23 cellular contexts compared by ENCODE assay signal in genomic region chr4:185565696-185566095, GRCh38. TPM values are rescaled to one million over a fixed set of nuclear protein-coding genes. Genes with fewer than 3 reads are reported as not detected.
DNase-seq lines count a peak whose midpoint lies in the region; TF ChIP-seq lines count a peak whose summit lies in the region.
"Had no signal": no experiment of that assay in that cellular context is flagged by ENCODE, and none has a peak within 500 bp of the region (broad histone marks: within the 10 kb centered on the region; RNA-seq: fewer than 3 reads in every experiment).

No MANE protein-coding gene starts in this region.

- TF ChIP-seq EP300 in stomach (IDR thresholded peaks at IDR 0.05), result no peak

- H3K4me1 ChIP-seq in muscle layer of colon (ENCODE audit: insufficient read depth, low read length) (peaks cover 56% of the 10 kb centered on the region), stomach (peaks cover 0 to 25% (median 8%) of the 10 kb centered on the region in 4 donors)
- H3K4me1 ChIP-seq: HAP-1 had no signal

- WGBS in stomach, 5 donors, result 71 to 81% (median 73%) methylated on average over 3 of the region's 3 CpGs

- DNase-seq in endothelial cell (ENCODE audit: low spot score), result no peak
- no peak for DNase-seq in stomach
- no peak for DNase-seq in activated CD8-positive, alpha-beta memory T cell treated with anti-CD3 and anti-CD28 coated beads, Interleukin-2, amount 50 U/mL, for 4 hours
- no peak for DNase-seq in T-helper 2 cell treated with Interferon-gamma antibody and Interleukin-4, amounts not matched to agents 5 μg/mL and 100 μg/mL, for 36 hours (ENCODE audit: low spot score)
- no peak for DNase-seq in activated gamma-delta T cell treated with Interleukin-2 at 50 U/mL for 16 hours
- DNase-seq in SIG-M5 treated with dmso at 0.1 percent for 504 hours (lab: John Stamatoyannopoulos, UW; ENCODE audit: unreplicated experiment), result no peak
- DNase-seq: activated CD4-positive, alpha-beta T cell treated with anti-CD3 and anti-CD28 coated beads, Interleukin-2, amount 10 ng/mL, durations not matched to agents 7 days and 5 days; activated naive CD8-positive, alpha-beta T cell treated with anti-CD3 and anti-CD28 coated beads, Interleukin-2, amount 10 ng/mL, durations not matched to agents 7 days and 5 days; EL; KBM-7; left colon; NCI-H146; NCI-H510A treated with DMSO at 0.1 percent for 48 hours; NK-92 treated with Interleukin-12 subunit alpha and Interleukin-12 subunit beta, amount 100 ng/mL, for 24 hours; nucleus accumbens; T-helper 17 cell; testis; WERI-Rb-1 had no signal

- H3K9me3 Mint-ChIP-seq in endothelial cell (ENCODE audit: unreplicated experiment), result no peaks in the 10 kb centered on the region
- H3K9me3 Mint-ChIP-seq in T-helper 2 cell treated with Interferon-gamma antibody and Interleukin-4, amounts not matched to agents 5 μg/mL and 100 μg/mL, for 36 hours, result no peaks in the 10 kb centered on the region
- H3K9me3 Mint-ChIP-seq: stimulated activated effector memory CD8-positive, alpha-beta T cell treated with anti-CD3 and anti-CD28 coated beads, Interleukin-12 subunit alpha, Interleukin-12 subunit beta, amount 100 ng/mL, for 72 hours had no signal

- no peaks in the 10 kb centered on the region for H3K4me1 Mint-ChIP-seq in endothelial cell (ENCODE audit: unreplicated experiment)
- H3K4me1 Mint-ChIP-seq in T-helper 2 cell treated with Interferon-gamma antibody and Interleukin-4, amounts not matched to agents 5 μg/mL and 100 μg/mL, for 36 hours (ENCODE audit: low read depth), result peaks cover 3% of the 10 kb centered on the region
- H3K4me1 Mint-ChIP-seq: activated CD4-positive, alpha-beta T cell treated with anti-CD3 and anti-CD28 coated beads, Interleukin-2, amount 10 ng/mL, durations not matched to agents 7 days and 5 days; activated naive CD8-positive, alpha-beta T cell treated with anti-CD3 and anti-CD28 coated beads, Interleukin-2, amount 10 ng/mL, durations not matched to agents 7 days and 5 days; stimulated activated effector memory CD8-positive, alpha-beta T cell treated with anti-CD3 and anti-CD28 coated beads, Interleukin-12 subunit alpha, Interleukin-12 subunit beta, amount 100 ng/mL, for 72 hours; T-helper 17 cell had no signal

- H3K4me3 Mint-ChIP-seq in endothelial cell (ENCODE audit: unreplicated experiment), result peak overlapping the region; percentile 11
- H3K4me3 Mint-ChIP-seq in T-helper 2 cell treated with Interferon-gamma antibody and Interleukin-4, amounts not matched to agents 5 μg/mL and 100 μg/mL, for 36 hours, result no peak overlapping the region
- H3K4me3 Mint-ChIP-seq: activated CD4-positive, alpha-beta T cell treated with anti-CD3 and anti-CD28 coated beads, Interleukin-2, amount 10 ng/mL, durations not matched to agents 7 days and 5 days; activated naive CD8-positive, alpha-beta T cell treated with anti-CD3 and anti-CD28 coated beads, Interleukin-2, amount 10 ng/mL, durations not matched to agents 7 days and 5 days; stimulated activated effector memory CD8-positive, alpha-beta T cell treated with anti-CD3 and anti-CD28 coated beads, Interleukin-12 subunit alpha, Interleukin-12 subunit beta, amount 100 ng/mL, for 72 hours; T-helper 17 cell had no signal

- H3K27ac ChIP-seq in VCaP, result peak overlapping the region; percentile 73
- H3K27ac ChIP-seq in muscle layer of colon (ENCODE audit: low read depth, low read length), result peak overlapping the region; percentile 89
- peak overlapping the region in 4 of 5 donors; percentile 76 to 87 (median 79) for H3K27ac ChIP-seq in stomach
- H3K27ac ChIP-seq: WERI-Rb-1 had no signal

- no peak for TF ChIP-seq CTCF in VCaP (conservative IDR thresholded peaks at IDR 0.05)
- TF ChIP-seq CTCF in endothelial cell (IDR thresholded peaks at IDR 0.05; ENCODE audit: unreplicated experiment), result no peak
- no peak for TF ChIP-seq CTCF in stomach (IDR thresholded peaks at IDR 0.05)

- H3K27ac Mint-ChIP-seq in endothelial cell (ENCODE audit: unreplicated experiment), result no peak overlapping the region
- no peak overlapping the region for H3K27ac Mint-ChIP-seq in T-helper 2 cell treated with Interferon-gamma antibody and Interleukin-4, amounts not matched to agents 5 μg/mL and 100 μg/mL, for 36 hours
- H3K27ac Mint-ChIP-seq: activated CD4-positive, alpha-beta T cell treated with anti-CD3 and anti-CD28 coated beads, Interleukin-2, amount 10 ng/mL, durations not matched to agents 7 days and 5 days; activated naive CD8-positive, alpha-beta T cell treated with anti-CD3 and anti-CD28 coated beads, Interleukin-2, amount 10 ng/mL, durations not matched to agents 7 days and 5 days; activated T-helper 2 cell treated with anti-CD3 and anti-CD28 coated beads, Interferon-gamma antibody, Interleukin-2, Interleukin-4, amounts not matched to agents 10 μg/mL and 5 μg/mL and 100 μg/mL, durations not matched to agents 14 hours and 24 hours and 36 hours; stimulated activated effector memory CD8-positive, alpha-beta T cell treated with anti-CD3 and anti-CD28 coated beads, Interleukin-12 subunit alpha, Interleukin-12 subunit beta, amount 100 ng/mL, for 72 hours; T-helper 17 cell had no signal

- H3K36me3 ChIP-seq in muscle layer of colon (ENCODE audit: insufficient read depth, low read length) (no peaks in the 10 kb centered on the region), stomach (no peaks in the 10 kb centered on the region)
- H3K36me3 ChIP-seq: HAP-1, WERI-Rb-1 had no signal

- H3K4me3 ChIP-seq in muscle layer of colon (ENCODE audit: low read depth in 1 of 2, low read length in 2 of 2) (no peak overlapping the region), stomach (no peak overlapping the region)
- H3K4me3 ChIP-seq: HAP-1, testis had no signal

- H3K9ac ChIP-seq in muscle layer of colon (ENCODE audit: low read length), result no peak overlapping the region

- intact Hi-C loops in stomach (cut with DNase I; ENCODE audit: low total_unique reads), result no loop called here

- no peak for TF ChIP-seq POLR2A in stomach (IDR thresholded peaks at IDR 0.05)

- H3K27me3 Mint-ChIP-seq in endothelial cell (ENCODE audit: unreplicated experiment), result peaks cover 3% of the 10 kb centered on the region
- peaks cover 8% of the 10 kb centered on the region for H3K27me3 Mint-ChIP-seq in T-helper 2 cell treated with Interferon-gamma antibody and Interleukin-4, amounts not matched to agents 5 μg/mL and 100 μg/mL, for 36 hours (ENCODE audit: low read depth)

- H3K9me3 ChIP-seq in muscle layer of colon (ENCODE audit: low read length), result no peaks in the 10 kb centered on the region
- peaks cover 0 to 5% (median 0%) of the 10 kb centered on the region in 4 donors for H3K9me3 ChIP-seq in stomach
- H3K9me3 ChIP-seq: HAP-1, testis had no signal

- H3K27me3 ChIP-seq in muscle layer of colon (ENCODE audit: control insufficient read depth in 1 of 2, insufficient read depth in 2 of 2, low read length in 2 of 2) (no peaks in the 10 kb centered on the region), stomach (no peaks in the 10 kb centered on the region)
- H3K27me3 ChIP-seq: testis had no signal

- H3K36me3 Mint-ChIP-seq in endothelial cell (ENCODE audit: low read depth, unreplicated experiment), result peaks cover 3% of the 10 kb centered on the region
- H3K36me3 Mint-ChIP-seq in T-helper 2 cell treated with Interferon-gamma antibody and Interleukin-4, amounts not matched to agents 5 μg/mL and 100 μg/mL, for 36 hours (ENCODE audit: low read depth), result no peaks in the 10 kb centered on the region
- H3K36me3 Mint-ChIP-seq: activated naive CD8-positive, alpha-beta T cell treated with anti-CD3 and anti-CD28 coated beads, Interleukin-2, amount 10 ng/mL, durations not matched to agents 7 days and 5 days; stimulated activated effector memory CD8-positive, alpha-beta T cell treated with anti-CD3 and anti-CD28 coated beads, Interleukin-12 subunit alpha, Interleukin-12 subunit beta, amount 100 ng/mL, for 72 hours had no signal

RNA-seq across cellular contexts. Expression of gene PDLIM3, which starts 30.4 kb away (rescaled TPM):
- total RNA-seq in endothelial cell (ENCODE audit: unreplicated experiment), result 0.67 TPM
- total RNA-seq in stomach, result 100 to 1,000 TPM in 4 of 5 donors, 10 to 100 TPM in 1; 83.1 to 755 (median 259) TPM
- polyA plus RNA-seq in stomach, result 100 to 1,000 TPM in 1 of 3 donors, 10 to 100 TPM in 2; 73.9 to 112 (median 77.0) TPM
- total RNA-seq: activated CD4-positive, alpha-beta T cell treated with anti-CD3 and anti-CD28 coated beads, Interleukin-2, amount 10 ng/mL, durations not matched to agents 7 days and 5 days; activated naive CD8-positive, alpha-beta T cell treated with anti-CD3 and anti-CD28 coated beads, Interleukin-2, amount 10 ng/mL, durations not matched to agents 7 days and 5 days; T-helper 17 cell had no signal

Comparison
In these comparisons a context has a peak if more than half of its experiments do, and no peak if none do; other contexts are left out.
1. RNA of gene PDLIM3, which starts 30.4 kb away (total RNA-seq): 83.1 to 755 TPM in stomach; 0.67 TPM in endothelial cell (single experiment); every median in the first group is over 10 times any median in the second.
2. Peak in every context shown above with its lines, with median percentiles within 50 percentile points of each other: H3K27ac ChIP-seq.